ENCODE assay signal across 31 cellular contexts in genomic region chr2:10215393-10215935, GRCh38.
"Had no signal": no experiment of that assay in that cellular context is flagged by ENCODE, and none has a peak within 500 bp of the region (broad histone marks: within the 10 kb centered on the region; RNA-seq: fewer than 3 reads in every experiment).

No MANE protein-coding gene starts in this region.

- H3K36me3 Mint-ChIP-seq: activated naive CD4-positive, alpha-beta T cell treated with anti-CD3 and anti-CD28 coated beads, Interleukin-2, amount 50 U/mL, for 72 hours; mesothelial cell of epicardium; naive B cell; stimulated activated naive B cell treated with anti-CD40 and anti-IgM and Interleukin-4, amounts not matched to agents 10 μg/mL and 1 μg/mL and 100 μg/mL, for 72 hours had no signal

- H3K27me3 Mint-ChIP-seq: activated CD4-positive, alpha-beta T cell treated with anti-CD3 and anti-CD28 coated beads, Interleukin-2, amount 10 ng/mL, durations not matched to agents 24 days and 14 days; activated CD8-positive, alpha-beta T cell treated with anti-CD3 and anti-CD28 coated beads for 36 hours; naive B cell had no signal

- H3K27ac Mint-ChIP-seq: activated CD4-positive, alpha-beta T cell treated with anti-CD3 and anti-CD28 coated beads, Interleukin-2, amount 10 ng/mL, durations not matched to agents 24 days and 14 days; activated CD8-positive, alpha-beta T cell treated with anti-CD3 and anti-CD28 coated beads for 36 hours; mesothelial cell of epicardium; nephron progenitor cell had no signal

- H3K4me3 Mint-ChIP-seq: activated CD4-positive, alpha-beta T cell treated with anti-CD3 and anti-CD28 coated beads, Interleukin-2, amount 10 ng/mL, durations not matched to agents 24 days and 14 days; activated CD8-positive, alpha-beta T cell treated with anti-CD3 and anti-CD28 coated beads for 36 hours; mesothelial cell of epicardium; naive B cell; nephron progenitor cell; stimulated activated naive B cell treated with anti-CD40 and anti-IgM and Interleukin-4, amounts not matched to agents 10 μg/mL and 1 μg/mL and 100 μg/mL, for 72 hours had no signal

- H3K4me3 ChIP-seq: colonic mucosa, pancreas, prostate gland, sigmoid colon, smooth muscle cell, stomach, tibial artery, upper lobe of right lung had no signal

- H3K9me3 ChIP-seq: colonic mucosa, neutrophil, pancreas, prostate gland, sigmoid colon, stomach, tibial artery, upper lobe of right lung had no signal

- H3K4me2 ChIP-seq: smooth muscle cell had no signal

- H3K9me3 Mint-ChIP-seq: activated CD4-positive, alpha-beta T cell treated with anti-CD3 and anti-CD28 coated beads, Interleukin-2, amount 10 ng/mL, durations not matched to agents 24 days and 14 days; activated CD8-positive, alpha-beta T cell treated with anti-CD3 and anti-CD28 coated beads for 36 hours; activated naive CD4-positive, alpha-beta T cell treated with anti-CD3 and anti-CD28 coated beads, Interleukin-2, amount 50 U/mL, for 72 hours; mesothelial cell of epicardium; naive B cell; nephron progenitor cell; stimulated activated naive B cell treated with anti-CD40 and anti-IgM and Interleukin-4, amounts not matched to agents 10 μg/mL and 1 μg/mL and 100 μg/mL, for 72 hours had no signal

- DNase-seq: activated CD4-positive, alpha-beta T cell treated with anti-CD3 and anti-CD28 coated beads, Interleukin-2, amount 10 ng/mL, durations not matched to agents 24 days and 14 days; activated CD4-positive, CD25-positive, alpha-beta regulatory T cell treated with anti-CD3 and anti-CD28 coated beads, Interleukin-2, amount 50 U/mL, for 72 hours; activated CD8-positive, alpha-beta T cell treated with anti-CD3 and anti-CD28 coated beads for 36 hours; activated naive CD4-positive, alpha-beta T cell; activated T-cell treated with anti-CD3 and anti-CD28 coated beads, Interleukin-2, amount 50 U/mL, for 48 hours; cerebellar nuclear complex; colonic mucosa; effector CD8-positive, alpha-beta T cell; glutamatergic neuron; left cardiac atrium; naive B cell; nephron progenitor cell; pancreas; sigmoid colon; stimulated activated CD4-positive, alpha-beta T cell treated with anti-CD3 and anti-CD28 coated beads, Interleukin-2, amount 100 ng/mL, for 24 hours; stimulated activated naive B cell treated with anti-CD40 and anti-IgM and Interleukin-4, amounts not matched to agents 10 μg/mL and 1 μg/mL and 100 μg/mL, for 72 hours; stomach; T1000; tibial artery; upper lobe of right lung; WERI-Rb-1 had no signal

- FAIRE-seq: endometrium, frontal cortex, islet of Langerhans, pancreas had no signal

- ATAC-seq: activated CD8-positive, alpha-beta T cell treated with anti-CD3 and anti-CD28 coated beads for 36 hours; activated naive CD4-positive, alpha-beta T cell treated with anti-CD3 and anti-CD28 coated beads, Interleukin-2, amount 50 U/mL, for 72 hours; left cardiac atrium; left ventricle myocardium superior; pancreas; stimulated activated naive B cell treated with anti-CD40 and anti-IgM and Interleukin-4, amounts not matched to agents 10 μg/mL and 1 μg/mL and 100 μg/mL, for 72 hours; upper lobe of right lung had no signal

- H3K4me1 ChIP-seq: colonic mucosa, pancreas, prostate gland, sigmoid colon, stomach, tibial artery, upper lobe of right lung had no signal

- H3K36me3 ChIP-seq: colonic mucosa, pancreas, prostate gland, sigmoid colon, stomach, tibial artery, upper lobe of right lung, WERI-Rb-1 had no signal

- H3K27ac ChIP-seq: colonic mucosa, epithelial cell of prostate, neutrophil, pancreas, prostate gland, sigmoid colon, stomach, tibial artery, upper lobe of right lung, WERI-Rb-1 had no signal

- H3K27me3 ChIP-seq: colonic mucosa, neutrophil, pancreas, sigmoid colon, stomach, upper lobe of right lung had no signal
